13 cellular contexts compared by ENCODE assay signal in the genomic region with DNA sequence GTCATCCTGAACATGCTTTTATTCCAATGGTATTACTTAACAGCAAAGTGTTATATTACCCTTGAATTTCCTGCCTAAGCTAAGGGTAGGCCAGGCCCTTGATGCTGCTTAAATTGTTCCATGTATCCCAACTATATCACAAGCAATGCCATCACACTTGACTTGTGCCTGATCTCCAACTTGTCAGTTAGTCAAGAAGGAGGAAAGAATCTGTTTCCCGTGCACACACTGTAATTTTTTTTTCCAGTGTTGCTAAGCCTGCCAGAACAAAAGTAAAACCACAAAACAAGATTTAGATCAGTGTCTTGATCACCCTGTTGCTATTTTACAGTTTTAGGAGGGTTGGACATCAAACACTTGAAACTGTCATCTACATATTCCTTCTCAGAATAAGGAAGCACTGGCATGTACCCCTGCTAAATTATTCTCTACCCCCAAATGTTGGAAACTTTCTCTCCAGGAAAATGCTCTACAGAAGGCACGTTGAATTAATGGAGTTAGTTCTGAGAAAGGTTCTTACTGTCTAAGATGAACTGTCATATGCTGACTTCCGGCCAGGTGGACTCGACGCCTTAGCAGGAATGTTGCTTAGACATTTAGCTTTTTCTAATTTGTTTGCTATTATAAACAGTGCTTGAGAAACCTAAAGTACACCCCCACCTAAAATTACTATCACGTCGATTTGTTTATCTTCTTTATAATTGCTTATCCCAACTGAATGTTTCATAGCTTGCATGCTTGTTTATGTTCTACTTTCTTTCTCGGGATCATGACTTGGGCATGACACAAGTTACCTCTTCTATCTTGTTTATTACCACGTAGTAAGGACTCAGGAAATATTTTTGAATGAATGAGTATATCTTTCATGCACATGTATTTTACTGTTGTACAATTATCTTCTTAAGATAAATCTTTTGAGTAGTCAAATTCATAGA.
A peak's percentile ranks its signal among the peaks of the same experiment; 100 is the strongest.
DNase-seq lines count a peak whose midpoint lies in the region; ATAC-seq, FAIRE-seq and TF ChIP-seq lines count a peak whose summit lies in the region.
"Had no signal": no experiment of that assay in that cellular context is flagged by ENCODE, and none has a peak within 500 bp of the region (broad histone marks: within the 10 kb centered on the region; RNA-seq: fewer than 3 reads in every experiment).

No MANE protein-coding gene starts in this region.

- H3K27me3 Mint-ChIP-seq in activated CD4-positive, alpha-beta T cell treated with anti-CD3 and anti-CD28 coated beads for 36 hours: no peaks in the 10 kb centered on the region

- DNase-seq in activated CD4-positive, alpha-beta T cell treated with anti-CD3 and anti-CD28 coated beads for 36 hours: no peak
- DNase-seq in activated CD4-positive, alpha-beta T cell treated with anti-CD3 and anti-CD28 coated beads, Interleukin-2, amount 50 U/mL, for 1 hour: no peak
- DNase-seq in M059J (ENCODE audit: low read depth): peak; percentile 55
- DNase-seq in K562 (ENCODE audit: extremely low read depth in 1 of 4, low spot score in 3 of 4): no peak
- DNase-seq in renal cortical epithelial cell (ENCODE audit: low read depth): peak; percentile 26
- DNase-seq in SKM-1 treated with dmso at 0.1 percent for 144 hours (lab: John Stamatoyannopoulos, UW; ENCODE audit: unreplicated experiment): no peak
- no peak for DNase-seq in NCI-H1105 (lab: John Stamatoyannopoulos, UW)
- DNase-seq: 8988T; activated CD8-positive, alpha-beta memory T cell treated with anti-CD3 and anti-CD28 coated beads for 24 hours; NCI-H2171 treated with DMSO at 0.1 percent for 48 hours; testis had no signal

- H2AFZ ChIP-seq in K562 (ENCODE audit: low read depth, low read length): peak overlapping the region; percentile 65

- no TSS peak for BruUV-seq in K562 (replicated peaks; lab: Mats Ljungman, UMichigan)

- CTCF ChIA-PET in activated CD4-positive, alpha-beta T cell treated with anti-CD3 and anti-CD28 coated beads for 36 hours (lab: Charles Lee): interaction anchor here (1.2 kb wide), 1 partner anchor 22 kb away, joined by 4 read pairs; no protein-coding TSS in a partner anchor
- CTCF ChIA-PET in K562 (lab: Yijun Ruan, JAX; ENCODE audit: low intra/inter-chr PET ratio): no interaction called here

- no peaks in the 10 kb centered on the region for H3K9me1 ChIP-seq in K562 (ENCODE audit: control insufficient read depth, insufficient read depth, low read length)

- TF ChIP-seq POLR2A in K562 (conservative IDR thresholded peaks at IDR 0.05): no peak

- peaks cover 42% of the 10 kb centered on the region for H3K4me1 Mint-ChIP-seq in activated CD4-positive, alpha-beta T cell treated with anti-CD3 and anti-CD28 coated beads for 36 hours

- H3K9me3 Mint-ChIP-seq in activated CD4-positive, alpha-beta T cell treated with anti-CD3 and anti-CD28 coated beads for 36 hours (ENCODE audit: low read depth): no peaks in the 10 kb centered on the region

- H3K27me3 ChIP-seq in K562 (ENCODE audit: control insufficient read depth in 2 of 2, insufficient read depth in 2 of 2, low read length in 2 of 2): no peaks in the 10 kb centered on the region
- H3K27me3 ChIP-seq: testis had no signal

- in situ Hi-C loops in K562 (cut with MboI): no loop called here

- no peak overlapping the region for H3K9ac ChIP-seq in K562 (ENCODE audit: insufficient read depth in 1 of 2, low read depth in 2 of 2, low read length in 2 of 2)

- no peak for FAIRE-seq in K562 (lab: Jason Lieb, UNC)
- FAIRE-seq: colon had no signal

- no peak for TF ChIP-seq RAD21 in K562 (CRISPR knock-in tag; conservative IDR thresholded peaks at IDR 0.05 in 1 of 2, IDR thresholded peaks at IDR 0.05 in 1 of 2)

- intact Hi-C loops in activated CD4-positive, alpha-beta T cell treated with anti-CD3 and anti-CD28 coated beads for 36 hours (cut with DNase I, micrococcal nuclease): loop anchor here in 1 of 2 experiments (5.0 to 10.0 kb wide), 2 partner anchors 180 to 208 kb away; partner anchors contain the start of gene ZEB1
- intact Hi-C loops in K562 (cut with micrococcal nuclease): no loop called here

- ATAC-seq in activated CD4-positive, alpha-beta T cell treated with anti-CD3 and anti-CD28 coated beads for 36 hours: no peak
- ATAC-seq in K562 (no peak), HG02623 (IDR thresholded peaks at IDR 0.05; ENCODE audit: unreplicated experiment) (no peak)

- no peak overlapping the region; the same call in 1 of the 2 replicates for H3K4me2 ChIP-seq in K562 (ENCODE audit: insufficient read depth, low read length)

- H3K27ac ChIP-seq in K562 (ENCODE audit: extremely low read depth, low read depth, low read length): no peak overlapping the region
- H3K27ac ChIP-seq: testis had no signal

- no peak overlapping the region for H3K4me3 Mint-ChIP-seq in activated CD4-positive, alpha-beta T cell treated with anti-CD3 and anti-CD28 coated beads for 36 hours

- TF ChIP-seq CTCF in K562 (IDR thresholded peaks at IDR 0.05 in 2 of 3, conservative IDR thresholded peaks at IDR 0.05 in 1 of 3; ENCODE audit: insufficient read depth in 2 of 3, low read depth in 1 of 3, low read length in 3 of 3): no peak

- POLR2A ChIA-PET in activated CD4-positive, alpha-beta T cell treated with anti-CD3 and anti-CD28 coated beads for 36 hours (lab: Charles Lee): no interaction called here
- POLR2A ChIA-PET in K562 (lab: Yijun Ruan, JAX): interaction anchor here (0.6 to 0.8 kb wide), 3 partner anchors 17 to 74 kb away, joined by 3 read pairs; no protein-coding TSS in a partner anchor

- no peaks in the 10 kb centered on the region for H3K79me2 ChIP-seq in K562 (ENCODE audit: control insufficient read depth, insufficient read depth, low read length)

- H3K4me3 ChIP-seq in K562: no peak overlapping the region
- H3K4me3 ChIP-seq: testis had no signal

- 17% methylated on average over 9 of the region's 9 CpGs for WGBS in K562 (ENCODE audit: insufficient coverage, low coverage, missing lambda C conversion rate)

- no peak for TF ChIP-seq EP300 in K562 (IDR thresholded peaks at IDR 0.05; ENCODE audit: low read length)

- H3K36me3 Mint-ChIP-seq in activated CD4-positive, alpha-beta T cell treated with anti-CD3 and anti-CD28 coated beads for 36 hours (ENCODE audit: low read depth): no peaks in the 10 kb centered on the region

- H3K36me3 ChIP-seq in K562 (ENCODE audit: control insufficient read depth, insufficient read depth, low read length): no peaks in the 10 kb centered on the region

- peak overlapping the region; percentile 58 for H3K27ac Mint-ChIP-seq in activated CD4-positive, alpha-beta T cell treated with anti-CD3 and anti-CD28 coated beads for 36 hours

- peaks cover 14 to 23% of the 10 kb centered on the region in 2 experiments for H3K4me1 ChIP-seq in K562 (replicated peaks in 1 of 2; ENCODE audit: control insufficient read depth in 2 of 2, insufficient read depth in 2 of 2, low read length in 2 of 2)

- H3K9me3 ChIP-seq in K562 (replicated peaks; ENCODE audit: control insufficient read depth, insufficient read depth, low read depth, low read length): no peaks in the 10 kb centered on the region
- H3K9me3 ChIP-seq: testis had no signal

- no peaks in the 10 kb centered on the region for H4K20me1 ChIP-seq in K562 (replicated peaks; ENCODE audit: control insufficient read depth, insufficient read depth, low read length)

TF ChIP-seq in K562, 482 proteins besides CTCF, POLR2A, EP300 and RAD21 (continues in another document):
- TF ChIP-seq L3MBTL2 (IDR thresholded peaks at IDR 0.05): peak; percentile 54

Comparison
In these comparisons a context has a peak if more than half of its experiments do, and no peak if none do; other contexts are left out.
1. DNase-seq: peak in M059J (single experiment) and renal cortical epithelial cell (single experiment); none in activated CD4-positive, alpha-beta T cell treated with anti-CD3 and anti-CD28 coated beads for 36 hours (single experiment), activated CD4-positive, alpha-beta T cell treated with anti-CD3 and anti-CD28 coated beads, Interleukin-2, amount 50 U/mL, for 1 hour (single experiment), K562 (0 of 4), SKM-1 treated with dmso at 0.1 percent for 144 hours (single experiment) and NCI-H1105 (single experiment).